30 cellular contexts compared by ENCODE assay signal in genomic region chr4:138115053-138115452, GRCh38.
DNase-seq lines count a peak whose midpoint lies in the region; ATAC-seq and TF ChIP-seq lines count a peak whose summit lies in the region.
"Had no signal": no experiment of that assay in that cellular context is flagged by ENCODE, and none has a peak within 500 bp of the region (broad histone marks: within the 10 kb centered on the region; RNA-seq: fewer than 3 reads in every experiment).

No MANE protein-coding gene starts in this region.

- no peak for DNase-seq in Karpas-422
- peak; percentile 14 for DNase-seq in dermis blood vessel endothelial cell
- no peak for DNase-seq in neural crest cell (ENCODE audit: low read depth, low spot score)
- no peak for DNase-seq in NCI-H226
- DNase-seq in T-cell = no peak
- DNase-seq: activated CD4-positive, alpha-beta T cell treated with anti-CD3 and anti-CD28 coated beads, Interleukin-2, amount 50 U/mL, for 4 hours; activated naive CD4-positive, alpha-beta T cell; activated T-cell treated with anti-CD3 and anti-CD28 coated beads, Interleukin-2, amount 50 U/mL, for 72 hours; AML-193; CD8-positive, alpha-beta memory T cell; cerebellar nuclear complex; DMS 273 treated with DMSO at 0.1 percent for 48 hours; dorsolateral prefrontal cortex; hippocampal formation; Kasumi-1; left colon; NCI-H1417 treated with DMSO at 0.1 percent for 48 hours; NCI-H2081 treated with DMSO at 0.1 percent for 48 hours; right lobe of liver; stimulated activated CD8-positive, alpha-beta memory T cell treated with anti-CD3 and anti-CD28 coated beads, Interleukin-4, amount 100 ng/mL, for 48 hours; stimulated activated naive CD8-positive, alpha-beta T cell treated with anti-CD3 and anti-CD28 coated beads, Interleukin-15, amount 100 ng/mL, for 72 hours had no signal

- peak overlapping the region in 9 of 11 experiments; percentile 4 to 79 (median 65); a peak in 17 of 22 replicates for H3K27ac ChIP-seq in BLaER1 treated with 17β-estradiol and CSF1 and Interleukin-3, amounts not matched to agents 10 nM and 100 nM
- peak overlapping the region; percentile 81 for H3K27ac ChIP-seq in Karpas-422 (ENCODE audit: low read length)
- H3K27ac ChIP-seq: dorsolateral prefrontal cortex, right lobe of liver, RWPE1, SJSA1, thoracic aorta had no signal

- H3K27me3 Mint-ChIP-seq in neural crest cell (ENCODE audit: low read depth) = no peaks in the 10 kb centered on the region
- H3K27me3 Mint-ChIP-seq in T-cell = no peaks in the 10 kb centered on the region
- H3K27me3 Mint-ChIP-seq: CD8-positive, alpha-beta memory T cell; progenitor cell of endocrine pancreas; stimulated activated naive CD8-positive, alpha-beta T cell treated with anti-CD3 and anti-CD28 coated beads, Interleukin-15, amount 100 ng/mL, for 72 hours had no signal

- H3K36me3 Mint-ChIP-seq in neural crest cell (ENCODE audit: low read depth) (peaks cover 3% of the 10 kb centered on the region), T-cell (no peaks in the 10 kb centered on the region)
- H3K36me3 Mint-ChIP-seq: CD8-positive, alpha-beta memory T cell had no signal

- no peaks in the 10 kb centered on the region for H3K9me2 ChIP-seq in Karpas-422 (replicated peaks; ENCODE audit: insufficient read depth, low read length)

- ATAC-seq in HG03039 (IDR thresholded peaks at IDR 0.05; ENCODE audit: unreplicated experiment) (no peak), HG03342 (IDR thresholded peaks at IDR 0.05; ENCODE audit: unreplicated experiment) (no peak), T-cell (replicated peaks in 1 of 4) (no peak)
- ATAC-seq: activated CD4-positive, CD25-positive, alpha-beta regulatory T cell treated with anti-CD3 and anti-CD28 coated beads, Interleukin-2, amount 50 U/mL, for 24 hours; activated T-cell treated with anti-CD3 and anti-CD28 coated beads, Interleukin-2, amount 50 U/mL, for 72 hours; right lobe of liver; stimulated activated naive CD8-positive, alpha-beta T cell treated with anti-CD3 and anti-CD28 coated beads, Interleukin-15, amount 100 ng/mL, for 72 hours had no signal

- H3K9me3 ChIP-seq in BLaER1 treated with 17β-estradiol and CSF1 and Interleukin-3, amounts not matched to agents 10 nM and 100 nM (replicated peaks in 1 of 11) = peaks cover 1 to 23% (median 14%) of the 10 kb centered on the region in 11 experiments; a peak in 19 of 22 replicates
- no peaks in the 10 kb centered on the region for H3K9me3 ChIP-seq in Karpas-422 (ENCODE audit: low read length)
- H3K9me3 ChIP-seq: HAP-1, right lobe of liver, SJSA1, thoracic aorta had no signal

- CTCF ChIA-PET in T-cell (lab: Charles Lee) = no interaction called here

- H3K4me1 Mint-ChIP-seq in neural crest cell (no peaks in the 10 kb centered on the region), T-cell (no peaks in the 10 kb centered on the region)
- H3K4me1 Mint-ChIP-seq: CD8-positive, alpha-beta memory T cell; stimulated activated naive CD8-positive, alpha-beta T cell treated with anti-CD3 and anti-CD28 coated beads, Interleukin-15, amount 100 ng/mL, for 72 hours had no signal

- H3K4me1 ChIP-seq in BLaER1 treated with 17β-estradiol and CSF1 and Interleukin-3, amounts not matched to agents 10 nM and 100 nM = peaks cover 20 to 58% (median 48%) of the 10 kb centered on the region in 10 experiments
- H3K4me1 ChIP-seq in Karpas-422 (ENCODE audit: low read length) = peaks cover 57% of the 10 kb centered on the region
- H3K4me1 ChIP-seq: right lobe of liver had no signal

- peak overlapping the region in 6 of 11 experiments; percentile 4 to 42 (median 24); a peak in 7 of 22 replicates for H3K9ac ChIP-seq in BLaER1 treated with 17β-estradiol and CSF1 and Interleukin-3, amounts not matched to agents 10 nM and 100 nM
- peak overlapping the region; percentile 42 for H3K9ac ChIP-seq in Karpas-422 (ENCODE audit: low read length)

- H3K4me2 ChIP-seq in BLaER1 treated with 17β-estradiol and CSF1 and Interleukin-3, amounts not matched to agents 10 nM and 100 nM = peak overlapping the region; percentile 36 to 88 (median 69); a peak in 21 of 22 replicates
- H3K4me2 ChIP-seq in Karpas-422 (ENCODE audit: low read depth, low read length, poor library complexity, severe bottlenecking) = peak overlapping the region; percentile 63

- no peaks in the 10 kb centered on the region for H3K27me3 ChIP-seq in BLaER1 treated with 17β-estradiol and CSF1 and Interleukin-3, amounts not matched to agents 10 nM and 100 nM
- H3K27me3 ChIP-seq in Karpas-422 (ENCODE audit: low read length) = no peaks in the 10 kb centered on the region
- H3K27me3 ChIP-seq: dorsolateral prefrontal cortex, right lobe of liver, SJSA1 had no signal

- H3K27ac Mint-ChIP-seq in neural crest cell (ENCODE audit: unreplicated experiment) (peak overlapping the region; percentile 3), T-cell (no peak overlapping the region)
- H3K27ac Mint-ChIP-seq: activated T-cell treated with anti-CD3 and anti-CD28 coated beads, Interleukin-2, amount 50 U/mL, for 72 hours; CD8-positive, alpha-beta memory T cell; progenitor cell of endocrine pancreas; stimulated activated naive CD8-positive, alpha-beta T cell treated with anti-CD3 and anti-CD28 coated beads, Interleukin-15, amount 100 ng/mL, for 72 hours had no signal

- H3K9me3 Mint-ChIP-seq in neural crest cell = peaks cover 4% of the 10 kb centered on the region
- H3K9me3 Mint-ChIP-seq in T-cell = no peaks in the 10 kb centered on the region
- H3K9me3 Mint-ChIP-seq: activated T-cell treated with anti-CD3 and anti-CD28 coated beads, Interleukin-2, amount 50 U/mL, for 72 hours; stimulated activated naive CD8-positive, alpha-beta T cell treated with anti-CD3 and anti-CD28 coated beads, Interleukin-15, amount 100 ng/mL, for 72 hours had no signal

- POLR2A ChIA-PET in T-cell (lab: Charles Lee) = no interaction called here

- no peaks in the 10 kb centered on the region for H3K79me2 ChIP-seq in Karpas-422 (ENCODE audit: low read length)

- peak overlapping the region; percentile 38 for H2AFZ ChIP-seq in Karpas-422 (ENCODE audit: low read length)

- H3K4me3 Mint-ChIP-seq in neural crest cell (no peak overlapping the region), T-cell (no peak overlapping the region)
- H3K4me3 Mint-ChIP-seq: activated T-cell treated with anti-CD3 and anti-CD28 coated beads, Interleukin-2, amount 50 U/mL, for 72 hours; CD8-positive, alpha-beta memory T cell; stimulated activated naive CD8-positive, alpha-beta T cell treated with anti-CD3 and anti-CD28 coated beads, Interleukin-15, amount 100 ng/mL, for 72 hours had no signal

- 0 out of 20 replicates have a peak overlapping the region, but pooled peaks of 1 of the 10 experiments have one; percentile 16 for H3K4me3 ChIP-seq in BLaER1 treated with 17β-estradiol and CSF1 and Interleukin-3, amounts not matched to agents 10 nM and 100 nM
- H3K4me3 ChIP-seq in Karpas-422 (ENCODE audit: low read length) = peak overlapping the region; percentile 39
- H3K4me3 ChIP-seq: dorsolateral prefrontal cortex, HAP-1, right lobe of liver, SJSA1, thoracic aorta had no signal

- no peaks in the 10 kb centered on the region; a peak in 1 of 22 replicates for H3K36me3 ChIP-seq in BLaER1 treated with 17β-estradiol and CSF1 and Interleukin-3, amounts not matched to agents 10 nM and 100 nM
- H3K36me3 ChIP-seq in Karpas-422 (ENCODE audit: insufficient read depth, low read length) = no peaks in the 10 kb centered on the region
- H3K36me3 ChIP-seq: HAP-1, right lobe of liver, SJSA1, thoracic aorta had no signal

- TF ChIP-seq CTCF in neural crest cell (conservative IDR thresholded peaks at IDR 0.05) = no peak

- H4K20me1 ChIP-seq in BLaER1 treated with 17β-estradiol and CSF1 and Interleukin-3, amounts not matched to agents 10 nM and 100 nM = no peaks in the 10 kb centered on the region
- H4K20me1 ChIP-seq in Karpas-422 (ENCODE audit: insufficient read depth, low read depth, low read length) = no peaks in the 10 kb centered on the region
